ENCODE assay signal across 1 cellular context in the genomic region with DNA sequence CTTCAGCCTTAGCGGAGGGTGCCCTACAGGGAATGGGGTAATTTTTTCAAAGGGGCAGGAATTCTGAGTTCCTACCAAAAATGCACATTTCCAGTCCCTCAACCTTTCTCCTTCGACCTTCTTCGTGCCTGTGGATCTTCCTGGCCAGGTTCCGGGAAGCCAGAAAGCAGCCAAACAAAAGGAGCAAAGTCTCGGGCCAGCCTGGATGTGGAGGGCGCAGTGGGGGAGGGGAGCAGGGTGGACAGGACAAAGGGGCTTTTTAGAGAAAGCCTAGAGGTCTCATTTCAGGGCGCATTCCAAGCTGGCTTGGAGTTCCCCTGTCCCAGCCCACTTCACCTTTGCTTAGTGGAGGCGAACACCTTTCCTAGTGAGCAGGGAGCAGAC.
TF ChIP-seq lines count a peak whose summit lies in the region.

No MANE protein-coding gene starts in this region.

TF ChIP-seq in GM12878, 131 proteins besides CTCF, POLR2A, EP300 and RAD21:
- TF ChIP-seq, protein P1, sequence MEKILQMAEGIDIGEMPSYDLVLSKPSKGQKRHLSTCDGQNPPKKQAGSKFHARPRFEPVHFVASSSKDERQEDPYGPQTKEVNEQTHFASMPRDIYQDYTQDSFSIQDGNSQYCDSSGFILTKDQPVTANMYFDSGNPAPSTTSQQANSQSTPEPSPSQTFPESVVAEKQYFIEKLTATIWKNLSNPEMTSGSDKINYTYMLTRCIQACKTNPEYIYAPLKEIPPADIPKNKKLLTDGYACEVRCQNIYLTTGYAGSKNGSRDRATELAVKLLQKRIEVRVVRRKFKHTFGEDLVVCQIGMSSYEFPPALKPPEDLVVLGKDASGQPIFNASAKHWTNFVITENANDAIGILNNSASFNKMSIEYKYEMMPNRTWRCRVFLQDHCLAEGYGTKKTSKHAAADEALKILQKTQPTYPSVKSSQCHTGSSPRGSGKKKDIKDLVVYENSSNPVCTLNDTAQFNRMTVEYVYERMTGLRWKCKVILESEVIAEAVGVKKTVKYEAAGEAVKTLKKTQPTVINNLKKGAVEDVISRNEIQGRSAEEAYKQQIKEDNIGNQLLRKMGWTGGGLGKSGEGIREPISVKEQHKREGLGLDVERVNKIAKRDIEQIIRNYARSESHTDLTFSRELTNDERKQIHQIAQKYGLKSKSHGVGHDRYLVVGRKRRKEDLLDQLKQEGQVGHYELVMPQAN (conservative IDR thresholded peaks at IDR 0.05), result 0 out of 2 replicates have a peak, but pooled peaks have one; percentile 3
- TF ChIP-seq IKZF2 (IDR thresholded peaks at IDR 0.05), result peak in 1 of 2 experiments; percentile 23; a peak in 1 of 4 replicates
- peak; percentile 27; the same call in 1 of the 2 replicates for TF ChIP-seq IKZF1 (conservative IDR thresholded peaks at IDR 0.05)
- no peak for TF ChIP-seq ATF7 (IDR thresholded peaks at IDR 0.05; ENCODE audit: low read depth)
- TF ChIP-seq NBN (IDR thresholded peaks at IDR 0.05), result no peak
- TF ChIP-seq, protein P2, sequence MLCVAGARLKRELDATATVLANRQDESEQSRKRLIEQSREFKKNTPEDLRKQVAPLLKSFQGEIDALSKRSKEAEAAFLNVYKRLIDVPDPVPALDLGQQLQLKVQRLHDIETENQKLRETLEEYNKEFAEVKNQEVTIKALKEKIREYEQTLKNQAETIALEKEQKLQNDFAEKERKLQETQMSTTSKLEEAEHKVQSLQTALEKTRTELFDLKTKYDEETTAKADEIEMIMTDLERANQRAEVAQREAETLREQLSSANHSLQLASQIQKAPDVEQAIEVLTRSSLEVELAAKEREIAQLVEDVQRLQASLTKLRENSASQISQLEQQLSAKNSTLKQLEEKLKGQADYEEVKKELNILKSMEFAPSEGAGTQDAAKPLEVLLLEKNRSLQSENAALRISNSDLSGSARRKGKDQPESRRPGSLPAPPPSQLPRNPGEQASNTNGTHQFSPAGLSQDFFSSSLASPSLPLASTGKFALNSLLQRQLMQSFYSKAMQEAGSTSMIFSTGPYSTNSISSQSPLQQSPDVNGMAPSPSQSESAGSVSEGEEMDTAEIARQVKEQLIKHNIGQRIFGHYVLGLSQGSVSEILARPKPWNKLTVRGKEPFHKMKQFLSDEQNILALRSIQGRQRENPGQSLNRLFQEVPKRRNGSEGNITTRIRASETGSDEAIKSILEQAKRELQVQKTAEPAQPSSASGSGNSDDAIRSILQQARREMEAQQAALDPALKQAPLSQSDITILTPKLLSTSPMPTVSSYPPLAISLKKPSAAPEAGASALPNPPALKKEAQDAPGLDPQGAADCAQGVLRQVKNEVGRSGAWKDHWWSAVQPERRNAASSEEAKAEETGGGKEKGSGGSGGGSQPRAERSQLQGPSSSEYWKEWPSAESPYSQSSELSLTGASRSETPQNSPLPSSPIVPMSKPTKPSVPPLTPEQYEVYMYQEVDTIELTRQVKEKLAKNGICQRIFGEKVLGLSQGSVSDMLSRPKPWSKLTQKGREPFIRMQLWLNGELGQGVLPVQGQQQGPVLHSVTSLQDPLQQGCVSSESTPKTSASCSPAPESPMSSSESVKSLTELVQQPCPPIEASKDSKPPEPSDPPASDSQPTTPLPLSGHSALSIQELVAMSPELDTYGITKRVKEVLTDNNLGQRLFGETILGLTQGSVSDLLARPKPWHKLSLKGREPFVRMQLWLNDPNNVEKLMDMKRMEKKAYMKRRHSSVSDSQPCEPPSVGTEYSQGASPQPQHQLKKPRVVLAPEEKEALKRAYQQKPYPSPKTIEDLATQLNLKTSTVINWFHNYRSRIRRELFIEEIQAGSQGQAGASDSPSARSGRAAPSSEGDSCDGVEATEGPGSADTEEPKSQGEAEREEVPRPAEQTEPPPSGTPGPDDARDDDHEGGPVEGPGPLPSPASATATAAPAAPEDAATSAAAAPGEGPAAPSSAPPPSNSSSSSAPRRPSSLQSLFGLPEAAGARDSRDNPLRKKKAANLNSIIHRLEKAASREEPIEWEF (IDR thresholded peaks at IDR 0.05; ENCODE audit: insufficient replicate concordance, low read depth, low read length), result no peak
- TF ChIP-seq, protein P3, sequence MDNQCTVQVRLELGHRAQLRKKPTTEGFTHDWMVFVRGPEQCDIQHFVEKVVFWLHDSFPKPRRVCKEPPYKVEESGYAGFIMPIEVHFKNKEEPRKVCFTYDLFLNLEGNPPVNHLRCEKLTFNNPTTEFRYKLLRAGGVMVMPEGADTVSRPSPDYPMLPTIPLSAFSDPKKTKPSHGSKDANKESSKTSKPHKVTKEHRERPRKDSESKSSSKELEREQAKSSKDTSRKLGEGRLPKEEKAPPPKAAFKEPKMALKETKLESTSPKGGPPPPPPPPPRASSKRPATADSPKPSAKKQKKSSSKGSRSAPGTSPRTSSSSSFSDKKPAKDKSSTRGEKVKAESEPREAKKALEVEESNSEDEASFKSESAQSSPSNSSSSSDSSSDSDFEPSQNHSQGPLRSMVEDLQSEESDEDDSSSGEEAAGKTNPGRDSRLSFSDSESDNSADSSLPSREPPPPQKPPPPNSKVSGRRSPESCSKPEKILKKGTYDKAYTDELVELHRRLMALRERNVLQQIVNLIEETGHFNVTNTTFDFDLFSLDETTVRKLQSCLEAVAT (IDR thresholded peaks at IDR 0.05), result peak; percentile 6; the same call in 1 of the 2 replicates
TF ChIP-seq in GM12878: peak in this region for 4.
